1 cellular context compared by ENCODE assay signal in the genomic region with DNA sequence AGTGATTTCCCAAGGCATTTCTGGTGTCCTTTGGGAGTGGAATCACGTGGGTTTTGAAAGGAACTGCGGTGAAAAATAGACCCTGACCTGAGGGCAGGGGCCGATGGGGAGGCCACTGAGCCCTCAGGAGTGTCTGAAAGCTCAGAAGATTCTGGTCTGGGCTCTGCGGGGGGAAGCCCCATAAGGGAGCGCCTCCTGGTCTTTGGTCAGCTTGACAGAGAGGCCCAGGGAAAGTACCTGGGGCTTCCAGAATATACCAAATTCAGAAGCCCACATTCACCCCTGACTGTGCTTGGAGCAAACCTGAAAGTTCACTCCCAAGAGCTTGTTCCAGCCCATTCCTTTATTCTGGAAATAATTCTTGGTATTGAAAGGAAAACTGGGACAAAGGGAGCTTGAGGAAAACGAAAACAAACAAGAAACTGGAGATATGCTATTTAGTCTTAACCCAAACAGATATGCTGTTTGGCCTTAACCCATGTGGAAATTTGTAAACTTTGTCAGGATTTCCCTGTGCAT.
TF ChIP-seq lines count a peak whose summit lies in the region.

No MANE protein-coding gene starts in this region.

TF ChIP-seq in GM23338, 12 proteins besides CTCF, POLR2A, EP300 and RAD21 (continued from another document):
- no peak for TF ChIP-seq ZNF462 (CRISPR knock-in tag; IDR thresholded peaks at IDR 0.05)
- TF ChIP-seq, protein P1, sequence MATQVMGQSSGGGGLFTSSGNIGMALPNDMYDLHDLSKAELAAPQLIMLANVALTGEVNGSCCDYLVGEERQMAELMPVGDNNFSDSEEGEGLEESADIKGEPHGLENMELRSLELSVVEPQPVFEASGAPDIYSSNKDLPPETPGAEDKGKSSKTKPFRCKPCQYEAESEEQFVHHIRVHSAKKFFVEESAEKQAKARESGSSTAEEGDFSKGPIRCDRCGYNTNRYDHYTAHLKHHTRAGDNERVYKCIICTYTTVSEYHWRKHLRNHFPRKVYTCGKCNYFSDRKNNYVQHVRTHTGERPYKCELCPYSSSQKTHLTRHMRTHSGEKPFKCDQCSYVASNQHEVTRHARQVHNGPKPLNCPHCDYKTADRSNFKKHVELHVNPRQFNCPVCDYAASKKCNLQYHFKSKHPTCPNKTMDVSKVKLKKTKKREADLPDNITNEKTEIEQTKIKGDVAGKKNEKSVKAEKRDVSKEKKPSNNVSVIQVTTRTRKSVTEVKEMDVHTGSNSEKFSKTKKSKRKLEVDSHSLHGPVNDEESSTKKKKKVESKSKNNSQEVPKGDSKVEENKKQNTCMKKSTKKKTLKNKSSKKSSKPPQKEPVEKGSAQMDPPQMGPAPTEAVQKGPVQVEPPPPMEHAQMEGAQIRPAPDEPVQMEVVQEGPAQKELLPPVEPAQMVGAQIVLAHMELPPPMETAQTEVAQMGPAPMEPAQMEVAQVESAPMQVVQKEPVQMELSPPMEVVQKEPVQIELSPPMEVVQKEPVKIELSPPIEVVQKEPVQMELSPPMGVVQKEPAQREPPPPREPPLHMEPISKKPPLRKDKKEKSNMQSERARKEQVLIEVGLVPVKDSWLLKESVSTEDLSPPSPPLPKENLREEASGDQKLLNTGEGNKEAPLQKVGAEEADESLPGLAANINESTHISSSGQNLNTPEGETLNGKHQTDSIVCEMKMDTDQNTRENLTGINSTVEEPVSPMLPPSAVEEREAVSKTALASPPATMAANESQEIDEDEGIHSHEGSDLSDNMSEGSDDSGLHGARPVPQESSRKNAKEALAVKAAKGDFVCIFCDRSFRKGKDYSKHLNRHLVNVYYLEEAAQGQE (IDR thresholded peaks at IDR 0.05; ENCODE audit: unreplicated experiment), result no peak
- TF ChIP-seq STAT1 (IDR thresholded peaks at IDR 0.05; ENCODE audit: unreplicated experiment), result no peak
- TF ChIP-seq EZH2phosphoT487 (IDR thresholded peaks at IDR 0.05; ENCODE audit: unreplicated experiment), result no peak
- TF ChIP-seq NANOG (IDR thresholded peaks at IDR 0.05; ENCODE audit: borderline replicate concordance), result no peak
- TF ChIP-seq JUNB (IDR thresholded peaks at IDR 0.05; ENCODE audit: unreplicated experiment), result no peak
- no peak for TF ChIP-seq EZH2 (IDR thresholded peaks at IDR 0.05; ENCODE audit: low read depth, unreplicated experiment)
- TF ChIP-seq POLR2AphosphoS5 (IDR thresholded peaks at IDR 0.05; ENCODE audit: low read depth), result no peak
- no peak for TF ChIP-seq ZNF331 (CRISPR knock-in tag; IDR thresholded peaks at IDR 0.05; ENCODE audit: low read depth)
